In genomic region chr12:119235352-119235751, GRCh38 we compare ENCODE assay signal across 14 cellular contexts. TPM values are rescaled to one million over a fixed set of nuclear protein-coding genes. Genes with fewer than 3 reads are reported as not detected.
A peak's percentile ranks its signal among the peaks of the same experiment; 100 is the strongest.
DNase-seq lines count a peak whose midpoint lies in the region; ATAC-seq, FAIRE-seq and TF ChIP-seq lines count a peak whose summit lies in the region.
"Had no signal": no experiment of that assay in that cellular context is flagged by ENCODE, and none has a peak within 500 bp of the region (broad histone marks: within the 10 kb centered on the region; RNA-seq: fewer than 3 reads in every experiment).

No MANE protein-coding gene starts in this region.

- H3K4me1 ChIP-seq in IMR-90 (ENCODE audit: control insufficient read depth, insufficient read depth, low read length): no peaks in the 10 kb centered on the region
- H3K4me1 ChIP-seq in H1 (replicated peaks in 1 of 4; ENCODE audit: control insufficient read depth in 3 of 4, insufficient read depth in 4 of 4, low read length in 3 of 4): peaks cover 10 to 28% (median 25%) of the 10 kb centered on the region in 4 experiments; a peak in 6 of 7 replicates
- no peaks in the 10 kb centered on the region for H3K4me1 ChIP-seq in vagina
- H3K4me1 ChIP-seq: colonic mucosa had no signal

- no peak overlapping the region for H3K27ac ChIP-seq in IMR-90 (ENCODE audit: insufficient read depth, low read length)
- peak overlapping the region; percentile 5; the same call in 1 of the 2 replicates for H3K27ac ChIP-seq in H1 (ENCODE audit: low read depth, low read length)
- no peak overlapping the region for H3K27ac ChIP-seq in vagina
- H3K27ac ChIP-seq: colonic mucosa, RWPE1 had no signal

- DNase-seq in DMS153 treated with DMSO at 0.1 percent for 48 hours (lab: John Stamatoyannopoulos, UW; ENCODE audit: unreplicated experiment) (peak; percentile 10), DMS153 (lab: John Stamatoyannopoulos, UW) (no peak), IMR-90 (no peak), H1 (ENCODE audit: low read depth in 1 of 2, low spot score in 2 of 2) (no peak), neural crest cell (ENCODE audit: low read depth, low spot score) (no peak), vagina (ENCODE audit: extremely low spot score in 2 of 2) (no peak)
- DNase-seq in stimulated activated naive CD4-positive, alpha-beta T cell treated with Interleukin-2 at 50 U/mL for 16 hours (lab: John Stamatoyannopoulos, UW): no peak
- DNase-seq: colonic mucosa, HCEC 1CT had no signal

- H3K23ac ChIP-seq in IMR-90 (ENCODE audit: low read depth, low read length) (no peak overlapping the region), H1 (ENCODE audit: insufficient read length) (no peak overlapping the region)

- in situ Hi-C loops in IMR-90 (cut with MboI; ENCODE audit: low sequenced_read_pairs): no loop called here

- CTCF ChIA-PET in IMR-90 (lab: Yijun Ruan, JAX) (no interaction called here), H1 (lab: Charles Lee; ENCODE audit: partially characterized antibody) (interaction anchor here (0.6 to 3.5 kb wide), 29 partner anchors 8 to 378 kb away, joined by 3 to 19 read pairs (median 4); partner anchors contain the start of gene HSPB8)

- H3K9me3 ChIP-seq in IMR-90 (ENCODE audit: control insufficient read depth, insufficient read depth, low read length) (peaks cover 2% of the 10 kb centered on the region; the same call in 1 of the 2 replicates), H1 (ENCODE audit: insufficient read depth in 2 of 2, low read depth in 1 of 2, low read length in 1 of 2) (no peaks in the 10 kb centered on the region), vagina (no peaks in the 10 kb centered on the region)
- H3K9me3 ChIP-seq: colonic mucosa had no signal

- no peaks in the 10 kb centered on the region for H3K4me1 Mint-ChIP-seq in neural crest cell

- no peaks in the 10 kb centered on the region for H3K36me3 Mint-ChIP-seq in neural crest cell (ENCODE audit: low read depth)
- H3K36me3 Mint-ChIP-seq: activated naive CD8-positive, alpha-beta T cell had no signal

- no peaks in the 10 kb centered on the region for H3K9me1 ChIP-seq in IMR-90 (ENCODE audit: insufficient read depth, low read length)

- H2AK9ac ChIP-seq in IMR-90 (replicated peaks; ENCODE audit: low read depth, low read length, poor library complexity): no peak overlapping the region

- no peak overlapping the region for H3K56ac ChIP-seq in IMR-90 (ENCODE audit: extremely low read depth, insufficient read depth, low read length)
- no peak overlapping the region for H3K56ac ChIP-seq in H1 (replicated peaks; ENCODE audit: insufficient read length, low read depth, low read length)

- H2AFZ ChIP-seq in IMR-90 (replicated peaks; ENCODE audit: low read length, poor library complexity) (no peak overlapping the region), H1 (ENCODE audit: low read length) (no peak overlapping the region)

- no peaks in the 10 kb centered on the region for H3K27me3 ChIP-seq in IMR-90 (ENCODE audit: control insufficient read depth, insufficient read depth, low read length)
- H3K27me3 ChIP-seq in H1 (replicated peaks in 1 of 4; ENCODE audit: control insufficient read depth in 3 of 4, extremely low read depth in 1 of 4, insufficient read depth in 3 of 4, low read length in 3 of 4): no peaks in the 10 kb centered on the region; a peak in 1 of 7 replicates
- no peaks in the 10 kb centered on the region for H3K27me3 ChIP-seq in vagina
- H3K27me3 ChIP-seq: colonic mucosa had no signal

- ATAC-seq in IMR-90 (ENCODE audit: low read depth): no peak
- ATAC-seq in GM21528 (IDR thresholded peaks at IDR 0.05; ENCODE audit: low FRiP score, unreplicated experiment): no peak

- TF ChIP-seq CTCF in IMR-90 (conservative IDR thresholded peaks at IDR 0.05; ENCODE audit: low read depth, low read length) (0 out of 2 replicates have a peak, but pooled peaks have one; percentile 10), H1 (IDR thresholded peaks at IDR 0.05; ENCODE audit: control extremely low read depth in 1 of 3, insufficient read depth in 1 of 3, low read depth in 1 of 3, low read length in 3 of 3) (peak; percentile 28 to 68 (median 58)), neural crest cell (conservative IDR thresholded peaks at IDR 0.05) (peak; percentile 61), vagina (IDR thresholded peaks at IDR 0.05) (no peak)

- no peak for TF ChIP-seq RAD21 in IMR-90 (IDR thresholded peaks at IDR 0.05; ENCODE audit: low read length)
- peak; percentile 26 to 38; a peak in 2 of 4 replicates for TF ChIP-seq RAD21 in H1 (IDR thresholded peaks at IDR 0.05 in 1 of 2, conservative IDR thresholded peaks at IDR 0.05 in 1 of 2; ENCODE audit: low read depth in 2 of 2, low read length in 2 of 2)

- H3K79me1 ChIP-seq in IMR-90 (ENCODE audit: low read depth in 1 of 2, low read length in 2 of 2): no peaks in the 10 kb centered on the region
- H3K79me1 ChIP-seq in H1 (ENCODE audit: low read depth, low read length): no peaks in the 10 kb centered on the region

- intact Hi-C loops in IMR-90 (cut with micrococcal nuclease) (no loop called here), vagina (cut with DNase I) (no loop called here)

- H3K4me3 Mint-ChIP-seq in neural crest cell: no peak overlapping the region
- H3K4me3 Mint-ChIP-seq: activated naive CD8-positive, alpha-beta T cell had no signal

- H3K4me2 ChIP-seq in IMR-90 (ENCODE audit: low read depth, low read length) (no peak overlapping the region), H1 (ENCODE audit: insufficient read depth in 1 of 2, low read depth in 2 of 2, low read length in 2 of 2) (peak overlapping the region; percentile 4 to 15; a peak in 2 of 4 replicates)

- H2BK20ac ChIP-seq in IMR-90 (ENCODE audit: low read depth, low read length) (no peak overlapping the region), H1 (ENCODE audit: low read length) (peak overlapping the region; percentile 93)

- no peak overlapping the region for H2BK15ac ChIP-seq in IMR-90 (ENCODE audit: low read depth, low read length)
- no peak overlapping the region for H2BK15ac ChIP-seq in H1 (ENCODE audit: low read length)

- H2BK120ac ChIP-seq in IMR-90 (ENCODE audit: low read depth, low read length) (no peak overlapping the region), H1 (replicated peaks; ENCODE audit: low read depth, low read length) (peak overlapping the region; percentile 31)

- H4K5ac ChIP-seq in IMR-90 (ENCODE audit: low read depth, low read length) (no peak overlapping the region), H1 (ENCODE audit: insufficient read length, low read depth, low read length) (no peak overlapping the region)

- dilution Hi-C loops in IMR-90 (cut with HindIII; ENCODE audit: low sequenced_read_pairs, unreplicated experiment): no loop called here

- 52% methylated on average over 4 of the region's 6 CpGs; no CpG with 5 or more reads in 1 of the 2 experiments for WGBS in IMR-90 (ENCODE audit: extremely low coverage in 2 of 2, insufficient read length in 1 of 2), 2 experiments
- 65% methylated on average over 6 of the region's 6 CpGs; no CpG with 5 or more reads in 1 of the 2 experiments for WGBS in H1 (ENCODE audit: extremely low coverage in 1 of 2, insufficient coverage in 1 of 2, insufficient read length in 1 of 2, insufficient replicate concordance in 2 of 2, low coverage in 1 of 2, low lambda C conversion rate in 2 of 2, missing lambda C conversion rate in 1 of 2), 2 experiments

- TF ChIP-seq POLR2A in IMR-90 (IDR thresholded peaks at IDR 0.05; ENCODE audit: low read depth, low read length) (no peak), H1 (IDR thresholded peaks at IDR 0.05; ENCODE audit: control extremely low read depth in 1 of 2, low read depth in 2 of 2, low read length in 2 of 2) (no peak), vagina (IDR thresholded peaks at IDR 0.05) (no peak)

- H4K91ac ChIP-seq in IMR-90 (ENCODE audit: insufficient read depth, low read depth, low read length) (no peak overlapping the region), H1 (replicated peaks; ENCODE audit: insufficient read length, low read length) (peak overlapping the region; percentile 29)

- H3K4me3 ChIP-seq in IMR-90 (ENCODE audit: insufficient read depth, low read depth, low read length): no peak overlapping the region
- no peak overlapping the region for H3K4me3 ChIP-seq in H1 (ENCODE audit: extremely low read depth in 1 of 4, insufficient read depth in 2 of 4, low read depth in 3 of 4, low read length in 4 of 4)
- no peak overlapping the region for H3K4me3 ChIP-seq in vagina
- H3K4me3 ChIP-seq: colonic mucosa had no signal

- H2BK12ac ChIP-seq in H1 (ENCODE audit: low read depth, low read length): peak overlapping the region; percentile 98; the same call in 1 of the 2 replicates

- no peaks in the 10 kb centered on the region for H3K9me3 Mint-ChIP-seq in neural crest cell

- H3K23me2 ChIP-seq in H1 (ENCODE audit: low read depth, low read length): no peaks in the 10 kb centered on the region; the same call in 1 of the 2 replicates

- H2AK5ac ChIP-seq in IMR-90 (ENCODE audit: low read depth, low read length) (no peak overlapping the region), H1 (ENCODE audit: low read depth, low read length) (peak overlapping the region; percentile 87; the same call in 1 of the 2 replicates)

- H3K27me3 Mint-ChIP-seq in neural crest cell (ENCODE audit: low read depth): peaks cover 20% of the 10 kb centered on the region

- peak; percentile 93 for FAIRE-seq in H1 (lab: Jason Lieb, UNC)
- FAIRE-seq: A204.1 had no signal

- TF ChIP-seq EP300 in H1 (IDR thresholded peaks at IDR 0.05; ENCODE audit: borderline replicate concordance in 1 of 2, low read depth in 2 of 2, low read length in 2 of 2): no peak

- H3K4ac ChIP-seq in IMR-90 (ENCODE audit: low read depth, low read length) (no peak overlapping the region), H1 (replicated peaks; ENCODE audit: insufficient read length, low read depth, low read length) (no peak overlapping the region)

- H3K14ac ChIP-seq in IMR-90 (replicated peaks; ENCODE audit: low read depth, low read length) (no peak overlapping the region), H1 (ENCODE audit: insufficient read length) (no peak overlapping the region)

- H3K18ac ChIP-seq in IMR-90 (ENCODE audit: low read depth, low read length) (no peak overlapping the region), H1 (ENCODE audit: extremely low read depth, low read length) (peak overlapping the region; percentile 27)

- POLR2A ChIA-PET in IMR-90 (lab: Charles Lee; ENCODE audit: unreplicated experiment): no interaction called here
- POLR2A ChIA-PET in H1 (lab: Charles Lee; ENCODE audit: partially characterized antibody): no interaction called here

- no TSS peak for BruUV-seq in IMR-90 (replicated peaks; lab: Mats Ljungman, UMichigan)

- H4K20me1 ChIP-seq in IMR-90 (ENCODE audit: insufficient read depth, low read length) (no peaks in the 10 kb centered on the region), H1 (replicated peaks in 1 of 2; ENCODE audit: control insufficient read depth in 1 of 2, insufficient read depth in 2 of 2, low read length in 2 of 2) (no peaks in the 10 kb centered on the region)

- no peaks in the 10 kb centered on the region for H3K79me2 ChIP-seq in H1 (ENCODE audit: control insufficient read depth in 1 of 2, insufficient read depth in 2 of 2, low read length in 2 of 2)

- H4K8ac ChIP-seq in IMR-90 (ENCODE audit: low read depth in 2 of 2, low read length in 2 of 2) (no peak overlapping the region), H1 (ENCODE audit: extremely low read depth, insufficient read depth, low read length) (no peak overlapping the region)

- H2BK5ac ChIP-seq in IMR-90 (ENCODE audit: low read depth, low read length, poor library complexity, severe bottlenecking): no peak overlapping the region
- peak overlapping the region; percentile 71; the same call in 1 of the 2 replicates for H2BK5ac ChIP-seq in H1 (ENCODE audit: low read depth, low read length)

- no peak overlapping the region for H3K27ac Mint-ChIP-seq in neural crest cell (ENCODE audit: unreplicated experiment)
- H3K27ac Mint-ChIP-seq: activated naive CD8-positive, alpha-beta T cell had no signal

- no peak overlapping the region for H3K9ac ChIP-seq in IMR-90 (ENCODE audit: low read depth, low read length)
- H3K9ac ChIP-seq in H1 (replicated peaks in 1 of 4; ENCODE audit: extremely low read depth in 1 of 4, low read depth in 3 of 4, low read length in 3 of 4): no peak overlapping the region; a peak in 1 of 7 replicates

- no peaks in the 10 kb centered on the region for H3K36me3 ChIP-seq in IMR-90 (ENCODE audit: control insufficient read depth, insufficient read depth, low read length)
- H3K36me3 ChIP-seq in H1 (ENCODE audit: control insufficient read depth in 2 of 4, insufficient read depth in 4 of 4, low read length in 3 of 4): no peaks in the 10 kb centered on the region
- no peaks in the 10 kb centered on the region for H3K36me3 ChIP-seq in vagina
- H3K36me3 ChIP-seq: colonic mucosa had no signal

RNA-seq across cellular contexts. Expression of gene HSPB8, which starts 56.6 kb away (rescaled TPM):
- total RNA-seq in IMR-90 (2012; rRNA removed) (12.8 and 12.9 TPM in 2 replicates), neural crest cell (0.50 and 0.58 TPM in 2 replicates), vagina (58.4 TPM)
- polyA plus RNA-seq in IMR-90 (2012; rRNA removed) (25.8 and 26.5 TPM in 2 replicates), H1 (2011; rRNA removed) (17.4 and 28.2 TPM in 2 replicates)
- polyA plus RNA-seq in IMR-90 (2012; cell fraction: cytosol; rRNA removed): 20.3 and 36.5 TPM in 2 replicates
- polyA plus RNA-seq in IMR-90 (2012; cell fraction: nucleus; rRNA removed; ENCODE audit: low replicate concordance): 9.3 and 17.5 TPM in 2 replicates
- total RNA-seq in H1 (2021; fragmentation: NEBNext Ultra II Directional; extraction: Animal tissue kit (Norgen Biotek cat#: 25700)): 11.7 TPM in 2 replicates
- polyA plus RNA-seq in H1 (2011; cell fraction: cytosol; rRNA removed): 13.1 TPM
- polyA plus RNA-seq in H1 (2011; cell fraction: nucleus; rRNA removed): 11.9 TPM
- 17.8 to 18.5 TPM (median 18.0 TPM) in 4 replicates for polyA plus RNA-seq in H1 (2012, experiment 1 of 2)
- polyA plus RNA-seq in H1 (2012, experiment 2 of 2): 26.1 TPM
- 5.5 TPM for polyA plus RNA-seq in H1 (2013, experiment 1 of 2)
- polyA plus RNA-seq in H1 (2013, experiment 2 of 2): 5.8 TPM
- 9.3 and 14.3 TPM in 2 replicates for polyA minus RNA-seq in H1 (2011; rRNA and poly(A)+ RNA removed)
- polyA minus RNA-seq in H1 (2011; cell fraction: cytosol; rRNA and poly(A)+ RNA removed): 10.0 TPM
- 9.2 TPM for polyA minus RNA-seq in H1 (2011; cell fraction: nucleus; rRNA and poly(A)+ RNA removed)
- polyA plus RNA-seq: neural cell had no signal

Comparison
In these comparisons a context has a peak if more than half of its experiments do, and no peak if none do; other contexts are left out.
1. CTCF ChIP-seq: peak in IMR-90 (single experiment), H1 (3 of 3) and neural crest cell (single experiment); none in vagina (0 of 3).